13 cellular contexts compared by ENCODE assay signal in the genomic region with DNA sequence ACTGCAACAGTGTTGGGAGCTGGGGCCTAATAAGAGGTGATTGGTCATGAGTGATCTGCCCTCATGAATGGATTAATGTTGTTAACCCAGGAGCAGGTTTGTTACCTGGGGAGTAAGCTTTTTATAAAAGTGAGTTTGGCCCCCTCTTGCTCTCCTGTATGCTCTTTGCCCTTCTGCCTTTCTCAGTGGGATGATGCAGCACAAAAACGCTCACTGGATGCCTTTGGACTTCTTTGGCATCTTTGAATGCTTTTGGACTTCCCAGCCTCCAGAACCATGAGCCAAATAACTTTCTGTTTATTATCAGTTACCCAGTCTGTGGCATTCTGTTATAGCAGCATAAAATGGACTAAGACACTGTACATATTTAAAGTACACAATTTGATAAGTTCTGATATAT.
"Had no signal": no experiment of that assay in that cellular context is flagged by ENCODE, and none has a peak within 500 bp of the region (broad histone marks: within the 10 kb centered on the region; RNA-seq: fewer than 3 reads in every experiment).

No MANE protein-coding gene starts in this region.

- H3K9me3 Mint-ChIP-seq: effector memory CD8-positive, alpha-beta T cell had no signal

- H3K4me1 ChIP-seq: sigmoid colon, stomach had no signal

- DNase-seq: effector memory CD8-positive, alpha-beta T cell; kidney glomerular epithelial cell; mucosa of descending colon; naive thymus-derived CD8-positive, alpha-beta T cell; posterior cingulate gyrus; sigmoid colon; stimulated activated naive CD4-positive, alpha-beta T cell; stomach had no signal

- ATAC-seq: effector memory CD8-positive, alpha-beta T cell; naive thymus-derived CD8-positive, alpha-beta T cell had no signal

- FAIRE-seq: islet of Langerhans had no signal

- H3K9me3 ChIP-seq: neutrophil had no signal

- H3K27me3 ChIP-seq: foreskin keratinocyte, neutrophil, sigmoid colon, stomach had no signal

- H3K36me3 ChIP-seq: neutrophil, sigmoid colon, stomach had no signal

- H3K27ac Mint-ChIP-seq: dendritic cell treated with granulocyte-macrophage colony-stimulating factor and Interleukin-4, amounts not matched to agents 40 ng/mL and 50 ng/mL, for 4 days; effector memory CD8-positive, alpha-beta T cell; naive thymus-derived CD8-positive, alpha-beta T cell had no signal

- H3K4me3 Mint-ChIP-seq: dendritic cell treated with granulocyte-macrophage colony-stimulating factor and Interleukin-4, amounts not matched to agents 40 ng/mL and 50 ng/mL, for 4 days; effector memory CD8-positive, alpha-beta T cell; naive thymus-derived CD8-positive, alpha-beta T cell had no signal

- H3K4me3 ChIP-seq: mucosa of descending colon, sigmoid colon, skin epidermis, stomach had no signal

- H3K27ac ChIP-seq: foreskin keratinocyte, neutrophil, sigmoid colon, stomach had no signal
